ENCODE assay signal across 16 cellular contexts in the genomic region with DNA sequence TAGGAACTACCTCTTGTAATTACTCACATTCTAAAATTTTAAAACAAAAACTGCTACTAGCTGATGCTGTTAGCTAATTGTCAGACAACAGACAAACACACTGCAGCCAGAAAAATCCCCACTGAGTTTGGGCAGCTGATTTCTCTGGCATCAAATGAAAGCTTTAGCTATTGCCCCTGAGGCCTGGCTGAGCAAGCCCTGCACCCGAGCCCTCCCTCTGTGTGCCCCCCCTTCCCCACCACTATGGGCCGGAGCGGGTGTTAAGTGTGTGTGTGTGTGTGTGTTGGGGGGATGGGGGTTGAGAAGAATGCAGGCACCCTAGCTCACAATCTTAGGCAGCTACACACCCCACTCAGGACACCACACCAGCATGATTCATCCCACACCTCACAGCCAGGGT.
"Had no signal": no experiment of that assay in that cellular context is flagged by ENCODE, and none has a peak within 500 bp of the region (broad histone marks: within the 10 kb centered on the region; RNA-seq: fewer than 3 reads in every experiment).

No MANE protein-coding gene starts in this region.

- H3K4me3 ChIP-seq: esophagus squamous epithelium, gastroesophageal sphincter, lung, right atrium auricular region, sigmoid colon, skin epidermis, thyroid gland had no signal

- H3K36me3 ChIP-seq: esophagus squamous epithelium, gastroesophageal sphincter, right atrium auricular region, sigmoid colon, thyroid gland had no signal

- DNase-seq: esophagus squamous epithelium; foreskin fibroblast; left colon; left ventricle myocardium superior; mesenchymal stem cell; midbrain; occipital lobe; sigmoid colon; stimulated activated CD4-positive, alpha-beta T cell treated with anti-CD3 and anti-CD28 coated beads, Interleukin-2, amount 100 ng/mL, for 24 hours; stimulated activated CD4-positive, alpha-beta T cell treated with anti-CD3 and anti-CD28 coated beads, Interleukin-4, amount 100 ng/mL, for 4 hours; stimulated activated naive B cell treated with anti-CD40 and anti-IgM and Interleukin-4, amounts not matched to agents 10 μg/mL and 1 μg/mL and 100 μg/mL, for 72 hours; thyroid gland had no signal

- H3K9me3 ChIP-seq: esophagus squamous epithelium, thyroid gland had no signal

- H3K27ac ChIP-seq: esophagus squamous epithelium, gastroesophageal sphincter, right atrium auricular region, sigmoid colon, skin epidermis, thyroid gland had no signal
